ENCODE assay signal across 1 cellular context in the genomic region with DNA sequence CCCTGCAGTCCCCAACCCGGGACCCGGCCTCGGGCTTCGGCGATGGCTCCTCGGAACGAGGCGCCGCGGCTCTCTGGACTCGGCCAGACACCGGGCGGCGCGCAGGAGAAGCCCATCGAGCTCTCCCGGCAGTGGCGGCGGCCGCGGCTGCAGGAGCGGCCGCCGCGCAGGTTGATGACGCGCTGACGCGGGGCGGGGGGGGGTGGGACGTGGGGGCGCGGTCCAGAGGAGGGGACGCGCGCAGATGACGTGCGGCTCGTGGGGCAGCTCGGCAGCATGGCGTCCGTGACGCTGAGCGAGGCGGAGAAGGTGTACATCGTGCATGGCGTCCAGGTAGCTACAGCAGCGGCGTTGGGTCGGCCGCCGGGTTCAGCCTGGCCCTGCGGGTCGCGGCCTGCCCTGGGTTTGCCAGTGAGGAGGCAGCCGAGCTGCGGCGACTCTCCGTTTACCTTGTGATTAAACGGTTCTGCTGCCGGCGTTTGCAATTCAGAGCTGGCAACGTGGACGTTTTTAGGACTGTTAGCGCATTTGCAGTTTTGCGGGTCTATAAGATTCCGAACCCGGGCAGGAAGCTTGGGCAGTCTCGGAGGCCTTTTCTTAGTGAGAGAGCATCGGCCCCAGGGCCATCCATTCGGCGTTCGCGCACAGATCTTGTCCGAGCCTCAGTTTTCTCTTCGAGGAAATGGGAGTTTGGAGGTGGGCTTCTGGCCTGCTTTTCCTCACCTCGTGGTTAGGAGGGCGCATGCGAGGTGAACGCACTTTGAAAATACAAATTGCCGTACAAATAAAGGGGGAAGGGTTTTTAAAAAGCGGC.
TF ChIP-seq lines count a peak whose summit lies in the region.

TSS of gene EXOSC7 (plus strand) at position 243 of the 814 bp plus-strand sequence. CDS start at position 277, 34 bp downstream.
A gene with protein sequence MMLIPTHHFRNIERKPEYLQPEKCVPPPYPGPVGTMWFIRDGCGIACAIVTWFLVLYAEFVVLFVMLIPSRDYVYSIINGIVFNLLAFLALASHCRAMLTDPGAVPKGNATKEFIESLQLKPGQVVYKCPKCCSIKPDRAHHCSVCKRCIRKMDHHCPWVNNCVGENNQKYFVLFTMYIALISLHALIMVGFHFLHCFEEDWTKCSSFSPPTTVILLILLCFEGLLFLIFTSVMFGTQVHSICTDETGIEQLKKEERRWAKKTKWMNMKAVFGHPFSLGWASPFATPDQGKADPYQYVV (minus strand): TSS at position 173 of the 814 bp plus-strand sequence. CDS start 16,738 bp downstream, outside the sequence.

TF ChIP-seq in GM12878, 131 proteins besides CTCF, POLR2A, EP300 and RAD21 (continued from another document and continues in another):
- TF ChIP-seq E2F4 (IDR thresholded peaks at IDR 0.05; ENCODE audit: low read depth, low read length): no peak
- TF ChIP-seq, protein P1, sequence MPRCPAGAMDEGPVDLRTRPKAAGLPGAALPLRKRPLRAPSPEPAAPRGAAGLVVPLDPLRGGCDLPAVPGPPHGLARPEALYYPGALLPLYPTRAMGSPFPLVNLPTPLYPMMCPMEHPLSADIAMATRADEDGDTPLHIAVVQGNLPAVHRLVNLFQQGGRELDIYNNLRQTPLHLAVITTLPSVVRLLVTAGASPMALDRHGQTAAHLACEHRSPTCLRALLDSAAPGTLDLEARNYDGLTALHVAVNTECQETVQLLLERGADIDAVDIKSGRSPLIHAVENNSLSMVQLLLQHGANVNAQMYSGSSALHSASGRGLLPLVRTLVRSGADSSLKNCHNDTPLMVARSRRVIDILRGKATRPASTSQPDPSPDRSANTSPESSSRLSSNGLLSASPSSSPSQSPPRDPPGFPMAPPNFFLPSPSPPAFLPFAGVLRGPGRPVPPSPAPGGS (IDR thresholded peaks at IDR 0.05; ENCODE audit: borderline replicate concordance, insufficient read depth, low read depth, low read length, poor library complexity, severe bottlenecking): no peak
- no peak for TF ChIP-seq NBN (IDR thresholded peaks at IDR 0.05)
- no peak for TF ChIP-seq RCOR1 (conservative IDR thresholded peaks at IDR 0.05; ENCODE audit: low read depth, low read length)
- TF ChIP-seq SIX5 (IDR thresholded peaks at IDR 0.05; ENCODE audit: low read depth, low read length, severe bottlenecking): no peak
- TF ChIP-seq, protein P2, sequence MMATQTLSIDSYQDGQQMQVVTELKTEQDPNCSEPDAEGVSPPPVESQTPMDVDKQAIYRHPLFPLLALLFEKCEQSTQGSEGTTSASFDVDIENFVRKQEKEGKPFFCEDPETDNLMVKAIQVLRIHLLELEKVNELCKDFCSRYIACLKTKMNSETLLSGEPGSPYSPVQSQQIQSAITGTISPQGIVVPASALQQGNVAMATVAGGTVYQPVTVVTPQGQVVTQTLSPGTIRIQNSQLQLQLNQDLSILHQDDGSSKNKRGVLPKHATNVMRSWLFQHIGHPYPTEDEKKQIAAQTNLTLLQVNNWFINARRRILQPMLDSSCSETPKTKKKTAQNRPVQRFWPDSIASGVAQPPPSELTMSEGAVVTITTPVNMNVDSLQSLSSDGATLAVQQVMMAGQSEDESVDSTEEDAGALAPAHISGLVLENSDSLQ (IDR thresholded peaks at IDR 0.05): no peak
- TF ChIP-seq HDGF (IDR thresholded peaks at IDR 0.05): no peak
- TF ChIP-seq EGR1 (IDR thresholded peaks at IDR 0.05; ENCODE audit: borderline replicate concordance in 1 of 2, low read depth in 2 of 2, low read length in 2 of 2): no peak
- TF ChIP-seq HCFC1 (IDR thresholded peaks at IDR 0.05; ENCODE audit: low read length): peak; percentile 58; the same call in 1 of the 2 replicates
- TF ChIP-seq ZZZ3 (IDR thresholded peaks at IDR 0.05; ENCODE audit: control insufficient read depth, insufficient read length, low read depth): no peak
- TF ChIP-seq RUNX3 (IDR thresholded peaks at IDR 0.05; ENCODE audit: low read length): no peak
- no peak for TF ChIP-seq FOXM1 (IDR thresholded peaks at IDR 0.05; ENCODE audit: low read depth, low read length)
- peak; percentile 81 for TF ChIP-seq NKRF (conservative IDR thresholded peaks at IDR 0.05)
- TF ChIP-seq MLLT1 (IDR thresholded peaks at IDR 0.05): 0 out of 2 replicates have a peak, but pooled peaks have one; percentile 29
- TF ChIP-seq BHLHE40 (IDR thresholded peaks at IDR 0.05; ENCODE audit: borderline replicate concordance in 1 of 2, low read depth in 2 of 2, low read length in 1 of 2): peak in 1 of 2 experiments; percentile 58; a peak in 2 of 4 replicates
- no peak for TF ChIP-seq ZBTB4 (CRISPR knock-in tag; IDR thresholded peaks at IDR 0.05)
- TF ChIP-seq CHD2 (IDR thresholded peaks at IDR 0.05; ENCODE audit: borderline replicate concordance, low read depth, low read length): no peak
- TF ChIP-seq MAX (IDR thresholded peaks at IDR 0.05; ENCODE audit: low read depth, low read length): peak; percentile 19
- TF ChIP-seq CBX3 (IDR thresholded peaks at IDR 0.05; ENCODE audit: borderline replicate concordance, low read depth): no peak
- no peak for TF ChIP-seq PBX3 (IDR thresholded peaks at IDR 0.05; ENCODE audit: insufficient replicate concordance, low read depth, low read length)
- no peak for TF ChIP-seq NFYA (IDR thresholded peaks at IDR 0.05; ENCODE audit: borderline replicate concordance, low read depth, low read length)
- no peak for TF ChIP-seq NR2C1 (IDR thresholded peaks at IDR 0.05)
- no peak for TF ChIP-seq IKZF2 (IDR thresholded peaks at IDR 0.05)
- TF ChIP-seq, protein P3, sequence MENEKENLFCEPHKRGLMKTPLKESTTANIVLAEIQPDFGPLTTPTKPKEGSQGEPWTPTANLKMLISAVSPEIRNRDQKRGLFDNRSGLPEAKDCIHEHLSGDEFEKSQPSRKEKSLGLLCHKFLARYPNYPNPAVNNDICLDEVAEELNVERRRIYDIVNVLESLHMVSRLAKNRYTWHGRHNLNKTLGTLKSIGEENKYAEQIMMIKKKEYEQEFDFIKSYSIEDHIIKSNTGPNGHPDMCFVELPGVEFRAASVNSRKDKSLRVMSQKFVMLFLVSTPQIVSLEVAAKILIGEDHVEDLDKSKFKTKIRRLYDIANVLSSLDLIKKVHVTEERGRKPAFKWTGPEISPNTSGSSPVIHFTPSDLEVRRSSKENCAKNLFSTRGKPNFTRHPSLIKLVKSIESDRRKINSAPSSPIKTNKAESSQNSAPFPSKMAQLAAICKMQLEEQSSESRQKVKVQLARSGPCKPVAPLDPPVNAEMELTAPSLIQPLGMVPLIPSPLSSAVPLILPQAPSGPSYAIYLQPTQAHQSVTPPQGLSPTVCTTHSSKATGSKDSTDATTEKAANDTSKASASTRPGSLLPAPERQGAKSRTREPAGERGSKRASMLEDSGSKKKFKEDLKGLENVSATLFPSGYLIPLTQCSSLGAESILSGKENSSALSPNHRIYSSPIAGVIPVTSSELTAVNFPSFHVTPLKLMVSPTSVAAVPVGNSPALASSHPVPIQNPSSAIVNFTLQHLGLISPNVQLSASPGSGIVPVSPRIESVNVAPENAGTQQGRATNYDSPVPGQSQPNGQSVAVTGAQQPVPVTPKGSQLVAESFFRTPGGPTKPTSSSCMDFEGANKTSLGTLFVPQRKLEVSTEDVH (IDR thresholded peaks at IDR 0.05; ENCODE audit: low read depth, partially characterized antibody): no peak
- no peak for TF ChIP-seq IRF4 (IDR thresholded peaks at IDR 0.05; ENCODE audit: low read depth, low read length)
- TF ChIP-seq GATAD2B (conservative IDR thresholded peaks at IDR 0.05; ENCODE audit: low read depth): no peak
- no peak for TF ChIP-seq ATF7 (IDR thresholded peaks at IDR 0.05; ENCODE audit: low read depth)
- TF ChIP-seq ZNF207 (IDR thresholded peaks at IDR 0.05; ENCODE audit: borderline replicate concordance): peak; percentile 57; the same call in 1 of the 2 replicates
- TF ChIP-seq, protein P4, sequence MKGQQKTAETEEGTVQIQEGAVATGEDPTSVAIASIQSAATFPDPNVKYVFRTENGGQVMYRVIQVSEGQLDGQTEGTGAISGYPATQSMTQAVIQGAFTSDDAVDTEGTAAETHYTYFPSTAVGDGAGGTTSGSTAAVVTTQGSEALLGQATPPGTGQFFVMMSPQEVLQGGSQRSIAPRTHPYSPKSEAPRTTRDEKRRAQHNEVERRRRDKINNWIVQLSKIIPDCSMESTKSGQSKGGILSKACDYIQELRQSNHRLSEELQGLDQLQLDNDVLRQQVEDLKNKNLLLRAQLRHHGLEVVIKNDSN (IDR thresholded peaks at IDR 0.05; ENCODE audit: borderline replicate concordance, extremely low read length, insufficient read depth, low read depth, low read length): peak; percentile 12
- TF ChIP-seq PAX8 (IDR thresholded peaks at IDR 0.05): no peak
- TF ChIP-seq SPI1 (IDR thresholded peaks at IDR 0.05; ENCODE audit: borderline replicate concordance, insufficient read depth, low read depth, low read length): no peak
- TF ChIP-seq STAT3 (IDR thresholded peaks at IDR 0.05; ENCODE audit: low read depth, low read length): no peak
